10 cellular contexts compared by ENCODE assay signal in the genomic region with DNA sequence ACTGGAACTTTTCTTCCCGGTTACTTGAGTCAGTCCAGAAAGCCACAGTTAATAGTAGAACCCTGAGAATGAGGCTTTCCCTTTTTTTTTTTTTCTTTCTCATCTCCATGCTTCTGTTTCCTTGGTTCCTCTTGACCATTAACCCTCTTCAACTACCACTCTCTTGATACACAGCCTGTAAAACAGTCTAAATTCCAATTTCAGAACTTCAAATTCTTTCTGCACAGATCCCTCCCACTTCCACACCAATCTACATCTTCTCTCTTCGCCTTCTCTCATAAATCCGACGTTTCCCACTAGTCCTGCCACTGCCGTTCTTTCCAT. TPM values are rescaled to one million over a fixed set of nuclear protein-coding genes. Genes with fewer than 3 reads are reported as not detected.
DNase-seq lines count a peak whose midpoint lies in the region; ATAC-seq and TF ChIP-seq lines count a peak whose summit lies in the region.
"Had no signal": no experiment of that assay in that cellular context is flagged by ENCODE, and none has a peak within 500 bp of the region (broad histone marks: within the 10 kb centered on the region; RNA-seq: fewer than 3 reads in every experiment).

No MANE protein-coding gene starts in this region.

- H3K36me3 ChIP-seq in CD8-positive, alpha-beta memory T cell (ENCODE audit: insufficient read depth, low read length): no peaks in the 10 kb centered on the region
- H3K36me3 ChIP-seq in Peyer's patch: no peaks in the 10 kb centered on the region
- no peaks in the 10 kb centered on the region for H3K36me3 ChIP-seq in psoas muscle (ENCODE audit: insufficient read depth in 1 of 2, low read depth in 1 of 2)

- peak overlapping the region; percentile 96 for H3K4me3 ChIP-seq in CD8-positive, alpha-beta memory T cell (ENCODE audit: low read length)
- H3K4me3 ChIP-seq in Peyer's patch (peak overlapping the region; percentile 64 to 81 (median 68)), fibroblast of the aortic adventitia (ENCODE audit: low read depth, low read length) (peak overlapping the region; percentile 100), psoas muscle (peak overlapping the region; percentile 93)

- H3K4me1 Mint-ChIP-seq in CD8-positive, alpha-beta memory T cell: peaks cover 16 to 21% (median 18%) of the 10 kb centered on the region in 3 donors
- peaks cover 2% of the 10 kb centered on the region for H3K4me1 Mint-ChIP-seq in glutamatergic neuron (ENCODE audit: low read depth, unreplicated experiment)

- no peak for ATAC-seq in psoas muscle

- no peaks in the 10 kb centered on the region for H3K27me3 ChIP-seq in CD8-positive, alpha-beta memory T cell (ENCODE audit: insufficient read depth, low read length, poor library complexity, severe bottlenecking)
- H3K27me3 ChIP-seq in Peyer's patch (no peaks in the 10 kb centered on the region), psoas muscle (ENCODE audit: insufficient read depth in 3 of 3, low read length in 2 of 3) (no peaks in the 10 kb centered on the region)

- H3K36me3 Mint-ChIP-seq in CD8-positive, alpha-beta memory T cell: peaks cover 4 to 15% (median 6%) of the 10 kb centered on the region in 3 donors
- peaks cover 7% of the 10 kb centered on the region for H3K36me3 Mint-ChIP-seq in glutamatergic neuron (ENCODE audit: unreplicated experiment)

- POLR2A ChIA-PET in CD8-positive, alpha-beta memory T cell (lab: Charles Lee): interaction anchor here (0.5 to 1.7 kb wide), 8 partner anchors 29 to 1760 kb away, joined by 3 to 10 read pairs (median 4); a partner anchor contains a TSS

- no peaks in the 10 kb centered on the region for H3K9me3 Mint-ChIP-seq in CD8-positive, alpha-beta memory T cell
- no peaks in the 10 kb centered on the region for H3K9me3 Mint-ChIP-seq in glutamatergic neuron (ENCODE audit: unreplicated experiment)
- H3K9me3 Mint-ChIP-seq: T-cell had no signal

- peaks cover 26% of the 10 kb centered on the region for H3K4me1 ChIP-seq in CD8-positive, alpha-beta memory T cell (ENCODE audit: insufficient read depth, low read length)
- H3K4me1 ChIP-seq in Peyer's patch (peaks cover 0 to 26% (median 0%) of the 10 kb centered on the region in 4 donors), psoas muscle (peaks cover 20% of the 10 kb centered on the region)

- TF ChIP-seq CTCF in Peyer's patch (IDR thresholded peaks at IDR 0.05) (no peak), fibroblast of the aortic adventitia (IDR thresholded peaks at IDR 0.05; ENCODE audit: insufficient read depth, low read length) (no peak), psoas muscle (IDR thresholded peaks at IDR 0.05) (no peak), glutamatergic neuron (IDR thresholded peaks at IDR 0.05; ENCODE audit: partially characterized antibody, unreplicated experiment) (no peak)

- H3K27me3 Mint-ChIP-seq in CD8-positive, alpha-beta memory T cell: no peaks in the 10 kb centered on the region
- H3K27me3 Mint-ChIP-seq in glutamatergic neuron (ENCODE audit: unreplicated experiment): no peaks in the 10 kb centered on the region
- H3K27me3 Mint-ChIP-seq: brain, T-cell had no signal

- H3K27ac Mint-ChIP-seq in CD8-positive, alpha-beta memory T cell: no peak overlapping the region
- no peak overlapping the region for H3K27ac Mint-ChIP-seq in glutamatergic neuron (ENCODE audit: unreplicated experiment)
- H3K27ac Mint-ChIP-seq: brain had no signal

- peak overlapping the region; percentile 96 for H3K27ac ChIP-seq in CD8-positive, alpha-beta memory T cell (ENCODE audit: low read depth, low read length)
- H3K27ac ChIP-seq in Peyer's patch: peak overlapping the region; percentile 84 to 90 (median 87)
- H3K27ac ChIP-seq in psoas muscle: peak overlapping the region; percentile 91

- intact Hi-C loops in psoas muscle (cut with DNase I): loop anchor here (2.0 to 10.0 kb wide), 3 partner anchors 82 to 196 kb away; a partner anchor contains a TSS

- WGBS in psoas muscle, 3 donors: 0 to 2% (median 1%) methylated on average over 5 of the region's 5 CpGs

- CTCF ChIA-PET in CD8-positive, alpha-beta memory T cell (lab: Charles Lee): interaction anchor here (1.1 to 1.4 kb wide), 3 partner anchors 82 to 128 kb away, joined by 3 to 4 read pairs (median 3); no protein-coding TSS in a partner anchor

- H3K9me3 ChIP-seq in CD8-positive, alpha-beta memory T cell (ENCODE audit: low read length): no peaks in the 10 kb centered on the region
- H3K9me3 ChIP-seq in Peyer's patch (no peaks in the 10 kb centered on the region), psoas muscle (no peaks in the 10 kb centered on the region)

- DNase-seq in CD8-positive, alpha-beta memory T cell: no peak
- DNase-seq in Peyer's patch (no peak), fibroblast of the aortic adventitia (ENCODE audit: low read depth) (no peak), psoas muscle (no peak), activated gamma-delta T cell (lab: John Stamatoyannopoulos, UW) (no peak), SIG-M5 treated with dmso at 0.1 percent for 504 hours (lab: John Stamatoyannopoulos, UW; ENCODE audit: unreplicated experiment) (no peak), glutamatergic neuron (no peak), HuH-7 (ENCODE audit: low spot score) (no peak)

- TF ChIP-seq POLR2A in Peyer's patch (IDR thresholded peaks at IDR 0.05): no peak

- no peak overlapping the region for H3K4me3 Mint-ChIP-seq in CD8-positive, alpha-beta memory T cell
- H3K4me3 Mint-ChIP-seq in glutamatergic neuron (ENCODE audit: unreplicated experiment): no peak overlapping the region
- H3K4me3 Mint-ChIP-seq: brain, T-cell had no signal

RNA-seq across cellular contexts. Expression of a gene that starts 0.6 kb away (rescaled TPM):
- total RNA-seq in CD8-positive, alpha-beta memory T cell: 10 to 100 TPM; 67.2 to 72.0 TPM
- polyA plus RNA-seq in CD8-positive, alpha-beta memory T cell: 30.3 TPM
- total RNA-seq in Peyer's patch (10 to 100 TPM; 24.0 to 29.7 (median 27.9) TPM), fibroblast of the aortic adventitia (ENCODE audit: low replicate concordance) (12.3 and 18.7 TPM in 2 replicates), psoas muscle (10 to 100 TPM; 20.9 to 33.0 (median 24.0) TPM), glutamatergic neuron (ENCODE audit: unreplicated experiment) (22.6 TPM)
- polyA plus RNA-seq in psoas muscle: 10 to 100 TPM; 11.2 to 26.9 (median 17.1) TPM
